Comparison of ENCODE assay signal across 1 cellular context in the genomic region with DNA sequence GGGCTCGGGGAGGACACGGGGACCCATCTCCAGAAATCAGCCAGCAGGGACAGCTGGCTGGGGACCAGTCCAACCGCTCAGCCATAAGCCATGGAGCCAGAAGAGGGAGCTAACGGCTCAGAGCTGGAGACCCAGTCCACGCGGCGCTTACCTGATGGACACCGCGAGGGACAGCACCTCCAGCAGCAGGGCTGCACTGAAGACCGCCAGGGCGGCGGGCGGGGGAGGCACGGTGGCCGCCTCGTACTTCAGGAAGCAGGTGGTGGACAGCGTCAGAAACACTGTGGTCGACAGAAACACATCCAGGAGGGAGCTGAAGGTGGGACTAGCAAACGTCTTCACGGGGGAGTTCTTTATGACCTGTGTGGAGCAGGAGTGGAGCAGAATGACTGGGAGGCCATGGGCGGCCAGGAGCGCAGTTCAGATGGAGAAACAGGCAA.
TF ChIP-seq lines count a peak whose summit lies in the region.

No MANE protein-coding gene starts in this region.

TF ChIP-seq in WTC11, 78 proteins besides CTCF, POLR2A, EP300 and RAD21 (continued from another document):
- TF ChIP-seq HMGXB4 (CRISPR knock-in tag; IDR thresholded peaks at IDR 0.05) (peak; percentile 44; the same call in 1 of the 2 replicates), ZNF121 (CRISPR knock-in tag; IDR thresholded peaks at IDR 0.05) (peak; percentile 39; the same call in 1 of the 2 replicates), SP1 (CRISPR knock-in tag; conservative IDR thresholded peaks at IDR 0.05) (0 out of 2 replicates have a peak, but pooled peaks have one; percentile 33)
